Comparison of ENCODE assay signal across 1 cellular context in genomic region chr22:29300807-29301601, GRCh38.
TF ChIP-seq lines count a peak whose summit lies in the region.

No MANE protein-coding gene starts in this region.

TF ChIP-seq in GM23338, 12 proteins besides CTCF, POLR2A, EP300 and RAD21:
- no peak for TF ChIP-seq JUNB (IDR thresholded peaks at IDR 0.05; ENCODE audit: unreplicated experiment)
- TF ChIP-seq POLR2AphosphoS5 (IDR thresholded peaks at IDR 0.05; ENCODE audit: low read depth), result peak; percentile 55
- TF ChIP-seq CREB1 (CRISPR knock-in tag; IDR thresholded peaks at IDR 0.05; ENCODE audit: low read depth), result no peak
- no peak for TF ChIP-seq ETS1 (IDR thresholded peaks at IDR 0.05)
- TF ChIP-seq EZH2 (IDR thresholded peaks at IDR 0.05; ENCODE audit: low read depth, unreplicated experiment), result no peak
- no peak for TF ChIP-seq ZNF114 (CRISPR knock-in tag; IDR thresholded peaks at IDR 0.05)
- TF ChIP-seq ZNF331 (CRISPR knock-in tag; IDR thresholded peaks at IDR 0.05; ENCODE audit: low read depth), result no peak
